6 cellular contexts compared by ENCODE assay signal in genomic region chr17:31731585-31732389, GRCh38.
DNase-seq lines count a peak whose midpoint lies in the region; ATAC-seq, FAIRE-seq and TF ChIP-seq lines count a peak whose summit lies in the region.
"Not testable (repeated sequence)": the region's sequence is repeated elsewhere in the genome, so short reads cannot be mapped to it uniquely, and the experiment has no call there.

No MANE protein-coding gene starts in this region.

- not testable (repeated sequence) for H2AFZ ChIP-seq in HCT116 (ENCODE audit: low read depth, low read length, poor library complexity, severe bottlenecking); K562 (ENCODE audit: low read depth, low read length)

- peak; percentile 54; the same call in 1 of the 2 replicates for ATAC-seq in HCT116
- not testable (repeated sequence) for ATAC-seq in WTC11; K562; thoracic aorta (ENCODE audit: insufficient number of reproducible peaks, low FRiP score, low read depth)

- H3K9ac ChIP-seq in HCT116 (ENCODE audit: low read length); K562 (ENCODE audit: insufficient read depth in 1 of 2, low read depth in 2 of 2, low read length in 2 of 2): not testable (repeated sequence)

- not testable (repeated sequence) for H3K27me3 ChIP-seq in HCT116 (ENCODE audit: insufficient read depth, low read length); thoracic aorta (replicated peaks; ENCODE audit: insufficient read depth)
- H3K27me3 ChIP-seq in K562 (ENCODE audit: control insufficient read depth in 2 of 2, insufficient read depth in 2 of 2, low read length in 2 of 2) = peaks cover 5 to 22% of the 10 kb centered on the region in 2 experiments; a peak in 2 of 5 replicates

- not testable (repeated sequence) for H3K4me1 Mint-ChIP-seq in WTC11

- not testable (repeated sequence) for H3K27ac ChIP-seq in HCT116 (ENCODE audit: low read depth, low read length); K562 (ENCODE audit: extremely low read depth, low read depth, low read length)
- peak overlapping the region; percentile 61 to 74 for H3K27ac ChIP-seq in thoracic aorta

- H3K4me2 ChIP-seq in HCT116 (ENCODE audit: low read length); K562 (ENCODE audit: insufficient read depth, low read length): not testable (repeated sequence)

- CTCF ChIA-PET in HCT116 (lab: Charles Lee); K562 (lab: Yijun Ruan, JAX; ENCODE audit: low intra/inter-chr PET ratio): not testable (repeated sequence)
- CTCF ChIA-PET in WTC11 (lab: Charles Lee) = interaction anchor here (0.5 to 1.4 kb wide), 2 partner anchors 90 to 111 kb away, joined by 3 to 4 read pairs; no protein-coding TSS in a partner anchor

- in situ Hi-C loops in K562 (cut with MboI) = not testable (repeated sequence)

- FAIRE-seq in K562 (lab: Jason Lieb, UNC) = not testable (repeated sequence)

- H3K9me3 Mint-ChIP-seq in WTC11 = peaks cover 10% of the 10 kb centered on the region

- H3K9me1 ChIP-seq in K562 (ENCODE audit: control insufficient read depth, insufficient read depth, low read length) = not testable (repeated sequence)

- H3K9me2 ChIP-seq in HCT116 (ENCODE audit: insufficient read depth) = not testable (repeated sequence)

- not testable (repeated sequence) for H3K4me3 Mint-ChIP-seq in WTC11

- RAD21 ChIA-PET in HCT116 (lab: Charles Lee; ENCODE audit: low non-redundant PET in 1 of 2, low total read pairs in 2 of 2, uncharacterized antibody in 2 of 2, unreplicated experiment in 2 of 2) = not testable (repeated sequence)

- not testable (repeated sequence) for H3K36me3 Mint-ChIP-seq in WTC11

- H3K27ac Mint-ChIP-seq in WTC11 = not testable (repeated sequence)

- not testable (repeated sequence) for H4K20me1 ChIP-seq in HCT116 (ENCODE audit: insufficient read depth); K562 (replicated peaks; ENCODE audit: control insufficient read depth, insufficient read depth, low read length)

- H3K36me3 ChIP-seq in HCT116 (ENCODE audit: control insufficient read depth in 1 of 2, insufficient read depth in 2 of 2, low read length in 2 of 2); K562 (ENCODE audit: control insufficient read depth, insufficient read depth, low read length); thoracic aorta: not testable (repeated sequence)

- not testable (repeated sequence) for TF ChIP-seq RAD21 in HCT116 (IDR thresholded peaks at IDR 0.05; ENCODE audit: low read depth); K562 (CRISPR knock-in tag; conservative IDR thresholded peaks at IDR 0.05 in 1 of 2, IDR thresholded peaks at IDR 0.05 in 1 of 2)

- TF ChIP-seq EP300 in K562 (IDR thresholded peaks at IDR 0.05; ENCODE audit: low read length) = not testable (repeated sequence)

- BruUV-seq in HCT116 (replicated peaks; lab: Mats Ljungman, UMichigan); K562 (replicated peaks; lab: Mats Ljungman, UMichigan): not testable (repeated sequence)

- peak; percentile 31 for DNase-seq in HCT116 (ENCODE audit: low read depth, low spot score)
- peak; percentile 32 for DNase-seq in NAMALWA (ENCODE audit: low spot score)
- DNase-seq in WTC11 (ENCODE audit: low spot score); K562 (ENCODE audit: extremely low read depth in 1 of 4, low spot score in 3 of 4); thoracic aorta (ENCODE audit: low spot score): not testable (repeated sequence)
- DNase-seq in left kidney (ENCODE audit: low read depth, low spot score) = peak; percentile 61

- POLR2A ChIA-PET in HCT116 (lab: Charles Lee); WTC11 (lab: Charles Lee): not testable (repeated sequence)
- POLR2A ChIA-PET in K562 (lab: Yijun Ruan, JAX) = interaction anchor here (1.0 kb wide), 1 partner anchor 11 kb away, joined by 3 read pairs; no protein-coding TSS in a partner anchor

- WGBS in K562 (ENCODE audit: insufficient coverage, low coverage, missing lambda C conversion rate) = 8% methylated on average over 7 of the region's 7 CpGs

- not testable (repeated sequence) for TF ChIP-seq CTCF in HCT116 (IDR thresholded peaks at IDR 0.05 in 2 of 3, conservative IDR thresholded peaks at IDR 0.05 in 1 of 3; ENCODE audit: borderline replicate concordance in 1 of 3, insufficient read depth in 1 of 3, low read depth in 2 of 3, low read length in 2 of 3); WTC11 (IDR thresholded peaks at IDR 0.05); K562 (IDR thresholded peaks at IDR 0.05 in 2 of 3, conservative IDR thresholded peaks at IDR 0.05 in 1 of 3; ENCODE audit: insufficient read depth in 2 of 3, low read depth in 1 of 3, low read length in 3 of 3); thoracic aorta (IDR thresholded peaks at IDR 0.05)

- TF ChIP-seq POLR2A in HCT116 (IDR thresholded peaks at IDR 0.05; ENCODE audit: borderline replicate concordance, extremely low read depth, insufficient read depth, insufficient read length) = peak; percentile 58
- not testable (repeated sequence) for TF ChIP-seq POLR2A in K562 (conservative IDR thresholded peaks at IDR 0.05)

- H3K9me3 ChIP-seq in HCT116 (ENCODE audit: control insufficient read depth in 1 of 2, insufficient read depth in 1 of 2, low read depth in 1 of 2, low read length in 2 of 2); K562 (replicated peaks; ENCODE audit: control insufficient read depth, insufficient read depth, low read depth, low read length); thoracic aorta: not testable (repeated sequence)

- intact Hi-C loops in HCT116 (cut with micrococcal nuclease); K562 (cut with micrococcal nuclease): not testable (repeated sequence)

- not testable (repeated sequence) for H3K4me3 ChIP-seq in HCT116 (replicated peaks in 1 of 2; ENCODE audit: low read depth in 1 of 2, low read length in 2 of 2); K562; thoracic aorta

- H3K79me2 ChIP-seq in HCT116 (ENCODE audit: insufficient read depth, low read length); K562 (ENCODE audit: control insufficient read depth, insufficient read depth, low read length): not testable (repeated sequence)

- not testable (repeated sequence) for H3K4me1 ChIP-seq in HCT116 (ENCODE audit: control insufficient read depth in 1 of 2, insufficient read depth in 2 of 2, low read length in 2 of 2); K562 (replicated peaks in 1 of 2; ENCODE audit: control insufficient read depth in 2 of 2, insufficient read depth in 2 of 2, low read length in 2 of 2)
- H3K4me1 ChIP-seq in thoracic aorta (ENCODE audit: control insufficient read depth in 1 of 2, low read depth in 2 of 2) = peaks cover 0 to 20% of the 10 kb centered on the region in 2 donors

- not testable (repeated sequence) for H3K27me3 Mint-ChIP-seq in WTC11 (ENCODE audit: low read depth)

TF ChIP-seq in HCT116, 20 proteins besides CTCF, POLR2A, EP300 and RAD21:
- TF ChIP-seq SP1 (IDR thresholded peaks at IDR 0.05; ENCODE audit: low read depth) = peak; percentile 49; the same call in 1 of the 2 replicates

TF ChIP-seq in WTC11, 78 proteins besides CTCF, POLR2A, EP300 and RAD21:
- TF ChIP-seq NFYB (CRISPR knock-in tag; conservative IDR thresholded peaks at IDR 0.05; ENCODE audit: low read depth) = peak; percentile 61

TF ChIP-seq in K562, 482 proteins besides CTCF, POLR2A, EP300 and RAD21:
- TF ChIP-seq C11orf30 (IDR thresholded peaks at IDR 0.05; ENCODE audit: low read depth) = peak; percentile 68
- peak; percentile 51; the same call in 1 of the 2 replicates for TF ChIP-seq POLR2H (tag; IDR thresholded peaks at IDR 0.05; ENCODE audit: low read depth)
- peak; percentile 21; the same call in 1 of the 2 replicates for TF ChIP-seq CC2D1A (IDR thresholded peaks at IDR 0.05)
- peak; percentile 86 for TF ChIP-seq ASH1L (IDR thresholded peaks at IDR 0.05; ENCODE audit: borderline replicate concordance, low read depth, partially characterized antibody)
- peak; percentile 26 for TF ChIP-seq RBM25 (IDR thresholded peaks at IDR 0.05; ENCODE audit: low read depth, low read length, severe bottlenecking)
- TF ChIP-seq NFYB (IDR thresholded peaks at IDR 0.05; ENCODE audit: extremely low read depth, insufficient read length) = peak; percentile 83
- TF ChIP-seq FOS (IDR thresholded peaks at IDR 0.05; ENCODE audit: extremely low read depth, insufficient read length) = peak; percentile 55
- peak; percentile 86 for TF ChIP-seq ZNF316 (IDR thresholded peaks at IDR 0.05)
- peak; percentile 61 for TF ChIP-seq MAFG (tag; conservative IDR thresholded peaks at IDR 0.05)
- peak; percentile 59; the same call in 1 of the 2 replicates for TF ChIP-seq MBD2 (IDR thresholded peaks at IDR 0.05; ENCODE audit: borderline replicate concordance, low read depth)
